8 cellular contexts compared by ENCODE assay signal in the genomic region with DNA sequence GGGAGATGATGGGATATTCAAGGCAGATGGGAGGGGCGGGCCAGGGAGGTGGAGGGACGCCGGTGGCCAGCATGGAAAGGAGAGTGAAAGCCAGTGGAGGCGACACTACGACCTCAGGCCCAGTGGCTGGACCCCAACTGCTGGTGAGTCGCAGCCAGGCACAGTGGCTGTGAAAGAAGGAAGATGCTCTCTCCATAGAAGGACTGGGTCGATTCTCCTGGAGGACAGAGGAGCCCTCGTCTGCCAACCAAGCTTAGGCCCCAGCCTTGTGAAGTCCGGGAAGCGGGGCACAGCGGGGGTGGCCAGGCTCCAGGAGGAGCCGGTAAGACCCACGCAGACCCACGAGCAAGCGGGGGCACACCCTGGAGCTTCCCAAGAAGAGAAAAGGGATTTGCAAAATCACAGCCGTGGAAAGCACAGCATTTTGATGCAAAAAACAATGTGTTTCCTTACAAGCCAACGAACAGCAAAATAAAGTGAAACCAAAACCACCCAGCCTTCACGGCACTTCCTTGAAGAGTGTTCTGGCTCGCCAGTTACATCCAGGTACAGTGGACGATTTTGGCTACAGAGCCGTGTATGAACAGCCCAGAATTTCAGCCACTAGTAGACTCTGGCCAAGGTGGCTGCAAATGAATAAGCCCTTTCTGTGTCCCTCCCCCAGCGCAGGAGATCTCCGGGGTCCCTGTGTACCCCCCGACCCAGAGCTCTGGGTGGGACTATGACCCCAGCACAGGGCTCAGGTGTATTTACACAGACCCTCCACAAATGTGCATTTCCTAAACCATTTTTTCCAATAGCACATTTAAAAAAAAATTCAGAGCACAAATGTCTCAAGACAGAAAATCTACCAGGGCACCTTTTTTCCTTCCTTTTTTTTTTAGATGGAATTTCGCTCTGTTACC.
DNase-seq lines count a peak whose midpoint lies in the region; ATAC-seq and TF ChIP-seq lines count a peak whose summit lies in the region.

No MANE protein-coding gene starts in this region.

- TF ChIP-seq CTCF in breast epithelium (IDR thresholded peaks at IDR 0.05), result no peak
- no peak for TF ChIP-seq CTCF in MCF 10A (IDR thresholded peaks at IDR 0.05; ENCODE audit: unreplicated experiment)
- TF ChIP-seq CTCF in upper lobe of left lung (IDR thresholded peaks at IDR 0.05), result no peak

- H3K4me3 ChIP-seq in breast epithelium, result peak overlapping the region; percentile 28 to 62 (median 47)
- peak overlapping the region in 3 of 4 donors; percentile 28 to 45 (median 34) for H3K4me3 ChIP-seq in upper lobe of left lung

- H3K4me1 Mint-ChIP-seq in MCF 10A (ENCODE audit: insufficient read depth, unreplicated experiment), result no peaks in the 10 kb centered on the region
- H3K4me1 Mint-ChIP-seq in memory B cell, result peaks cover 12% of the 10 kb centered on the region

- intact Hi-C loops in breast epithelium (cut with DNase I; ENCODE audit: low total_unique reads) (no loop called here), MCF 10A (cut with micrococcal nuclease) (no loop called here)

- H3K36me3 ChIP-seq in breast epithelium (no peaks in the 10 kb centered on the region), upper lobe of left lung (no peaks in the 10 kb centered on the region)

- H3K27me3 Mint-ChIP-seq in MCF 10A (ENCODE audit: insufficient read depth, unreplicated experiment), result no peaks in the 10 kb centered on the region
- no peaks in the 10 kb centered on the region for H3K27me3 Mint-ChIP-seq in memory B cell

- no peak for TF ChIP-seq EP300 in upper lobe of left lung (IDR thresholded peaks at IDR 0.05)

- H3K9me3 ChIP-seq in breast epithelium (no peaks in the 10 kb centered on the region), upper lobe of left lung (no peaks in the 10 kb centered on the region)

- H3K4me3 Mint-ChIP-seq in MCF 10A (ENCODE audit: unreplicated experiment) (no peak overlapping the region), memory B cell (peak overlapping the region; percentile 95)

- H3K27ac ChIP-seq in breast epithelium, result peak overlapping the region; percentile 12 to 30
- peak overlapping the region in 3 of 4 donors; percentile 15 to 69 (median 46) for H3K27ac ChIP-seq in upper lobe of left lung

- TF ChIP-seq POLR2A in breast epithelium (IDR thresholded peaks at IDR 0.05) (no peak), upper lobe of left lung (IDR thresholded peaks at IDR 0.05) (no peak)

- no peak overlapping the region for H3K27ac Mint-ChIP-seq in MCF 10A (ENCODE audit: low read depth, unreplicated experiment)
- H3K27ac Mint-ChIP-seq in memory B cell, result peak overlapping the region; percentile 96

- H3K36me3 Mint-ChIP-seq in MCF 10A (ENCODE audit: insufficient read depth, unreplicated experiment), result peaks cover 25% of the 10 kb centered on the region
- H3K36me3 Mint-ChIP-seq in memory B cell, result peaks cover 2% of the 10 kb centered on the region

- ATAC-seq in memory B cell (ENCODE audit: low read depth) (peak; percentile 55), upper lobe of left lung (ENCODE audit: low FRiP score in 2 of 2) (peak in 1 of 2 donors; percentile 28)

- DNase-seq in breast epithelium (ENCODE audit: low spot score in 2 of 2) (no peak), MCF 10A (ENCODE audit: unreplicated experiment) (no peak), activated T-helper 1 cell treated with Interleukin-2 at 50 U/mL for 16 hours (ENCODE audit: low read depth) (peak; percentile 8), memory B cell (ENCODE audit: low spot score in 2 of 2) (peak; percentile 29 to 44), upper lobe of left lung (peak in 1 of 2 donors; percentile 54), NCI-H1092 (lab: John Stamatoyannopoulos, UW) (no peak), NCI-H146 (lab: John Stamatoyannopoulos, UW) (no peak), NCI-H69 (lab: John Stamatoyannopoulos, UW) (no peak)

- no peaks in the 10 kb centered on the region for H3K27me3 ChIP-seq in breast epithelium
- H3K27me3 ChIP-seq in upper lobe of left lung, result no peaks in the 10 kb centered on the region

- CTCF ChIA-PET in MCF 10A (lab: Yijun Ruan, JAX), result interaction anchor here (0.7 kb wide), 1 partner anchor 122 kb away, joined by 3 read pairs; no protein-coding TSS in a partner anchor

- 73 to 74% methylated on average over 24 to 25 of the region's 25 CpGs for WGBS in upper lobe of left lung, 2 donors

- H3K9me3 Mint-ChIP-seq in MCF 10A (ENCODE audit: unreplicated experiment), result no peaks in the 10 kb centered on the region
- H3K9me3 Mint-ChIP-seq in memory B cell, result no peaks in the 10 kb centered on the region

- H3K4me1 ChIP-seq in breast epithelium (no peaks in the 10 kb centered on the region), upper lobe of left lung (peaks cover 4 to 30% (median 11%) of the 10 kb centered on the region in 4 donors)

- POLR2A ChIA-PET in MCF 10A (lab: Yijun Ruan, JAX), result no interaction called here

- no TSS peak for BruUV-seq in MCF 10A (replicated peaks; lab: Mats Ljungman, UMichigan)

Comparison
In these comparisons a context has a peak if more than half of its experiments do, and no peak if none do; other contexts are left out.
1. DNase-seq: peak in activated T-helper 1 cell treated with Interleukin-2 at 50 U/mL for 16 hours (single experiment) and memory B cell (2 of 2); none in breast epithelium (0 of 2), MCF 10A (single experiment), NCI-H1092 (single experiment), NCI-H146 (single experiment) and NCI-H69 (single experiment).